In genomic region chr7:43248961-43249807, GRCh38 we compare ENCODE assay signal across 9 cellular contexts.
DNase-seq lines count a peak whose midpoint lies in the region; ATAC-seq, FAIRE-seq and TF ChIP-seq lines count a peak whose summit lies in the region.
"Had no signal": no experiment of that assay in that cellular context is flagged by ENCODE, and none has a peak within 500 bp of the region (broad histone marks: within the 10 kb centered on the region; RNA-seq: fewer than 3 reads in every experiment).

No MANE protein-coding gene starts in this region.

- H3K36me3 ChIP-seq in kidney (ENCODE audit: control insufficient read depth in 1 of 2, insufficient read depth in 2 of 2, low read length in 2 of 2) = no peaks in the 10 kb centered on the region
- no peaks in the 10 kb centered on the region for H3K36me3 ChIP-seq in upper lobe of left lung

- H3K9me3 ChIP-seq in kidney (ENCODE audit: control insufficient read depth in 1 of 2, low read length in 2 of 2) (no peaks in the 10 kb centered on the region), upper lobe of left lung (no peaks in the 10 kb centered on the region)

- POLR2A ChIA-PET in HEK293T (lab: Yijun Ruan, JAX) = no interaction called here
- POLR2A ChIA-PET in WTC11 (lab: Charles Lee) = interaction anchor here (0.5 kb wide), 1 partner anchor 17 kb away, joined by 3 read pairs; no protein-coding TSS in a partner anchor

- TF ChIP-seq EP300 in upper lobe of left lung (IDR thresholded peaks at IDR 0.05) = no peak

- WGBS in upper lobe of left lung, 2 donors = 57 to 60% methylated on average over 7 to 29 of the region's 29 CpGs

- H3K4me3 ChIP-seq in kidney (ENCODE audit: low read length in 2 of 2) (no peak overlapping the region), upper lobe of left lung (peak overlapping the region in 2 of 4 donors; percentile 2 to 20)

- H3K27ac Mint-ChIP-seq in WTC11 (no peak overlapping the region; the same call in 1 of the 2 replicates), nephron progenitor cell (no peak overlapping the region)

- DNase-seq in HEK293T (ENCODE audit: extremely low spot score) (peak; percentile 12), WTC11 (ENCODE audit: low spot score) (no peak), kidney (peak; percentile 48), upper lobe of left lung (peak; percentile 28 to 83), DMS79 (lab: John Stamatoyannopoulos, UW) (no peak), nephron progenitor cell (no peak)
- DNase-seq: effector memory CD4-positive, alpha-beta T cell; Kasumi-1 had no signal

- H3K36me3 Mint-ChIP-seq in WTC11 = no peaks in the 10 kb centered on the region
- H3K36me3 Mint-ChIP-seq in nephron progenitor cell (ENCODE audit: low read depth) = no peaks in the 10 kb centered on the region

- CTCF ChIA-PET in HEK293T (lab: Yijun Ruan, JAX) (interaction anchor here (0.6 to 1.1 kb wide), 2 partner anchors 12 to 308 kb away, joined by 3 read pairs; no protein-coding TSS in a partner anchor), WTC11 (lab: Charles Lee) (interaction anchor here (0.7 to 1.8 kb wide), 7 partner anchors 9 to 267 kb away, joined by 3 to 10 read pairs (median 4); no protein-coding TSS in a partner anchor)

- H3K4me1 Mint-ChIP-seq in WTC11 (peaks cover 23% of the 10 kb centered on the region), nephron progenitor cell (peaks cover 9% of the 10 kb centered on the region)

- no peaks in the 10 kb centered on the region for H3K9me3 Mint-ChIP-seq in WTC11
- H3K9me3 Mint-ChIP-seq in nephron progenitor cell = no peaks in the 10 kb centered on the region

- TF ChIP-seq POLR2A in upper lobe of left lung (IDR thresholded peaks at IDR 0.05) = no peak

- H3K4me3 Mint-ChIP-seq in WTC11 = no peak overlapping the region
- no peak overlapping the region for H3K4me3 Mint-ChIP-seq in nephron progenitor cell

- TF ChIP-seq CTCF in WTC11 (IDR thresholded peaks at IDR 0.05) (no peak), kidney (IDR thresholded peaks at IDR 0.05; ENCODE audit: borderline replicate concordance, extremely low read depth, insufficient read depth) (no peak), upper lobe of left lung (IDR thresholded peaks at IDR 0.05) (no peak), nephron progenitor cell (IDR thresholded peaks at IDR 0.05) (no peak)

- H3K27ac ChIP-seq in kidney (ENCODE audit: low read depth in 2 of 2, low read length in 2 of 2) (no peak overlapping the region), upper lobe of left lung (no peak overlapping the region)

- intact Hi-C loops in kidney (cut with DNase I) = no loop called here

- H3K27me3 Mint-ChIP-seq in WTC11 (ENCODE audit: low read depth) = no peaks in the 10 kb centered on the region
- H3K27me3 Mint-ChIP-seq in nephron progenitor cell (ENCODE audit: low read depth, poor library complexity) = peaks cover 3% of the 10 kb centered on the region

- H3K9ac ChIP-seq in kidney (ENCODE audit: low read length in 2 of 2) = no peak overlapping the region

- ATAC-seq in WTC11 = peak; percentile 47
- ATAC-seq in upper lobe of left lung (ENCODE audit: low FRiP score in 2 of 2) = peak; percentile 64 to 70
- ATAC-seq in HG02840 (IDR thresholded peaks at IDR 0.05; ENCODE audit: low FRiP score, unreplicated experiment) = no peak

- H3K27me3 ChIP-seq in upper lobe of left lung = no peaks in the 10 kb centered on the region

- no peak for FAIRE-seq in kidney (lab: Jason Lieb, UNC)

- H3K4me1 ChIP-seq in kidney (ENCODE audit: control insufficient read depth in 1 of 2, insufficient read depth in 1 of 2, low read depth in 1 of 2, low read length in 2 of 2) (no peaks in the 10 kb centered on the region), upper lobe of left lung (peaks cover 0 to 6% (median 0%) of the 10 kb centered on the region in 4 donors)

TF ChIP-seq in HEK293T, 16 proteins besides CTCF, POLR2A, EP300 and RAD21:
- TF ChIP-seq LEF1 (IDR thresholded peaks at IDR 0.05; ENCODE audit: borderline replicate concordance) (no peak), L3MBTL2 (conservative IDR thresholded peaks at IDR 0.05) (peak; percentile 33; the same call in 1 of the 2 replicates)

TF ChIP-seq in WTC11, 78 proteins besides CTCF, POLR2A, EP300 and RAD21:
- TF ChIP-seq OVOL2 (CRISPR knock-in tag; IDR thresholded peaks at IDR 0.05; ENCODE audit: borderline replicate concordance) (no peak), JAZF1 (CRISPR knock-in tag; IDR thresholded peaks at IDR 0.05) (no peak), ATF6 (CRISPR knock-in tag; IDR thresholded peaks at IDR 0.05) (no peak), ZNF317 (CRISPR knock-in tag; IDR thresholded peaks at IDR 0.05; ENCODE audit: borderline replicate concordance, low read depth) (no peak), TP53 (CRISPR knock-in tag; IDR thresholded peaks at IDR 0.05) (no peak), ZNF416 (CRISPR knock-in tag; IDR thresholded peaks at IDR 0.05) (no peak), FOXK1 (CRISPR knock-in tag; IDR thresholded peaks at IDR 0.05) (no peak), ESRRA (CRISPR knock-in tag; IDR thresholded peaks at IDR 0.05; ENCODE audit: borderline replicate concordance) (no peak), PRDM15 (CRISPR knock-in tag; IDR thresholded peaks at IDR 0.05) (no peak), ZNF532 (CRISPR knock-in tag; IDR thresholded peaks at IDR 0.05; ENCODE audit: borderline replicate concordance) (no peak)

Comparison
In these comparisons a context has a peak if more than half of its experiments do, and no peak if none do; other contexts are left out.
1. DNase-seq: peak in HEK293T (single experiment), kidney (single experiment) and upper lobe of left lung (2 of 2); none in WTC11 (single experiment), DMS79 (single experiment) and nephron progenitor cell (single experiment).